In the genomic region with DNA sequence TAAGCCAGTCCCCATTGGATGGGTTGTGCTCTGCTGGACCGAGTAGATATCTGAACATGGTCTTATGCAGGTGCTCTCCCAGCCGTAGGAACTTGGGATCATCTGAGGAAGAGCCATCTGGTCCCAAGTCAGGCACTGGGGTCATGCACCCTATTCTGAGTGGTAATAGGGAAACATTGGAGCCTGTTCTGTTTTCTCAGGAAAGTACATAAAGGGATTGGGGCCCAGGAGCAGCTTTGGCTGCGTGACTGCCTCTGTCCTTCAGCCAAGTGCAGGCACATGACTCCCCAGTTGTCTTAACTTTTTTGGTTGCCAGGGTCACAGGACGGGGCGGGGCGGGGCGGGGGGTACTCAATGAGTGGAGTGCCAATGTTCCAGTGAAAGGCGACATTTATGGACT, we compare ENCODE assay signal across 30 cellular contexts. TPM values are rescaled to one million over a fixed set of nuclear protein-coding genes. Genes with fewer than 3 reads are reported as not detected.
DNase-seq lines count a peak whose midpoint lies in the region; ATAC-seq and TF ChIP-seq lines count a peak whose summit lies in the region.
"Had no signal": no experiment of that assay in that cellular context is flagged by ENCODE, and none has a peak within 500 bp of the region (broad histone marks: within the 10 kb centered on the region; RNA-seq: fewer than 3 reads in every experiment).

No MANE protein-coding gene starts in this region.

- no peaks in the 10 kb centered on the region for H3K9me3 Mint-ChIP-seq in endothelial cell (ENCODE audit: unreplicated experiment)
- H3K9me3 Mint-ChIP-seq: brain; T-helper 1 cell treated with Interleukin-12 subunit alpha and Interleukin-12 subunit beta and Interleukin-4 antibody, amounts not matched to agents 30 μg/mL and 1 μg/mL, for 36 hours had no signal

- no peak overlapping the region for H3K4me3 Mint-ChIP-seq in endothelial cell (ENCODE audit: unreplicated experiment)
- H3K4me3 Mint-ChIP-seq: brain; T-helper 1 cell treated with Interleukin-12 subunit alpha and Interleukin-12 subunit beta and Interleukin-4 antibody, amounts not matched to agents 30 μg/mL and 1 μg/mL, for 36 hours had no signal

- H3K4me3 ChIP-seq in upper lobe of right lung, result no peak overlapping the region
- H3K4me3 ChIP-seq: BLaER1 treated with 17β-estradiol and CSF1 and Interleukin-3, amounts not matched to agents 10 nM and 100 nM; sigmoid colon had no signal

- peaks cover 67% of the 10 kb centered on the region for H3K36me3 ChIP-seq in upper lobe of right lung
- H3K36me3 ChIP-seq: BLaER1 treated with 17β-estradiol and CSF1 and Interleukin-3, amounts not matched to agents 10 nM and 100 nM had no signal

- H3K4me1 ChIP-seq in upper lobe of right lung, result peaks cover 4% of the 10 kb centered on the region
- H3K4me1 ChIP-seq: BLaER1 treated with 17β-estradiol and CSF1 and Interleukin-3, amounts not matched to agents 10 nM and 100 nM; sigmoid colon had no signal

- intact Hi-C loops in upper lobe of right lung (cut with DNase I), result no loop called here

- H3K27me3 Mint-ChIP-seq in endothelial cell (ENCODE audit: unreplicated experiment), result peaks cover 5% of the 10 kb centered on the region
- H3K27me3 Mint-ChIP-seq: brain had no signal

- H3K4me1 Mint-ChIP-seq in endothelial cell (ENCODE audit: unreplicated experiment), result peaks cover 5% of the 10 kb centered on the region
- H3K4me1 Mint-ChIP-seq: brain had no signal

- H3K27ac Mint-ChIP-seq in endothelial cell (ENCODE audit: unreplicated experiment), result no peak overlapping the region
- H3K27ac Mint-ChIP-seq: brain; T-helper 1 cell treated with Interleukin-12 subunit alpha and Interleukin-12 subunit beta and Interleukin-4 antibody, amounts not matched to agents 30 μg/mL and 1 μg/mL, for 36 hours had no signal

- no peaks in the 10 kb centered on the region for H3K9me3 ChIP-seq in upper lobe of right lung
- H3K9me3 ChIP-seq: BLaER1 treated with 17β-estradiol and CSF1 and Interleukin-3, amounts not matched to agents 10 nM and 100 nM; sigmoid colon; SK-N-SH had no signal

- TF ChIP-seq CTCF in upper lobe of right lung (IDR thresholded peaks at IDR 0.05) (no peak), endothelial cell (IDR thresholded peaks at IDR 0.05; ENCODE audit: unreplicated experiment) (no peak)

- H3K27me3 ChIP-seq in upper lobe of right lung, result no peaks in the 10 kb centered on the region
- H3K27me3 ChIP-seq: BLaER1 treated with 17β-estradiol and CSF1 and Interleukin-3, amounts not matched to agents 10 nM and 100 nM; sigmoid colon had no signal

- peaks cover 23% of the 10 kb centered on the region for H3K36me3 Mint-ChIP-seq in endothelial cell (ENCODE audit: low read depth, unreplicated experiment)

- DNase-seq in foreskin melanocyte (peak; percentile 59), islet precursor cell (peak; percentile 32), pons (ENCODE audit: low spot score) (peak; percentile 23), upper lobe of right lung (peak; percentile 84), NCI-H1694 (lab: John Stamatoyannopoulos, UW) (no peak), mesenteric fat pad (ENCODE audit: low spot score) (no peak), endothelial cell (ENCODE audit: low spot score) (no peak)
- DNase-seq: activated CD4-positive, alpha-beta T cell treated with anti-CD3 and anti-CD28 coated beads, Interleukin-2, amount 50 U/mL, for 48 hours; activated CD4-positive, CD25-positive, alpha-beta regulatory T cell treated with anti-CD3 and anti-CD28 coated beads, Interleukin-2, amount 50 U/mL, for 72 hours; activated naive CD4-positive, alpha-beta T cell treated with Interleukin-2 at 50 U/mL for 16 hours; DMS53; H7; mesenchymal stem cell; NCI-H1092 treated with DMSO at 0.1 percent for 48 hours; NCI-H1930; NCI-H526 treated with DMSO at 0.1 percent for 48 hours; NK-92 treated with Interleukin-12 subunit alpha and Interleukin-12 subunit beta, amount 100 ng/mL, for 24 hours; sigmoid colon; SK-N-SH; stimulated activated CD4-positive, alpha-beta T cell treated with anti-CD3 and anti-CD28 coated beads, Interleukin-4, amount 100 ng/mL, for 24 hours had no signal

- peak overlapping the region; percentile 60 for H3K27ac ChIP-seq in upper lobe of right lung
- H3K27ac ChIP-seq: BLaER1 treated with 17β-estradiol and CSF1 and Interleukin-3, amounts not matched to agents 10 nM and 100 nM; sigmoid colon had no signal

- ATAC-seq in upper lobe of right lung (peak; percentile 89), HG02798 (IDR thresholded peaks at IDR 0.05; ENCODE audit: poor library complexity, unreplicated experiment) (no peak)

RNA-seq across cellular contexts. Expression of a gene that starts 11.5 kb away (rescaled TPM):
- total RNA-seq in upper lobe of right lung (49.9 TPM), mesenteric fat pad (11.1 TPM), endothelial cell (ENCODE audit: unreplicated experiment) (8.9 TPM)

RNA-seq across cellular contexts. Expression of a gene that starts 13.5 kb away (rescaled TPM):
- 7.0 TPM for total RNA-seq in upper lobe of right lung
- total RNA-seq in mesenteric fat pad, result 5.4 TPM
- 9.0 TPM for total RNA-seq in endothelial cell (ENCODE audit: unreplicated experiment)

RNA-seq across cellular contexts. Expression of a gene that starts 24.1 kb away (rescaled TPM):
- total RNA-seq in upper lobe of right lung (6.6 TPM), mesenteric fat pad (2.6 TPM), endothelial cell (ENCODE audit: unreplicated experiment) (6.6 TPM)
- total RNA-seq: cerebellum, endothelial cell of umbilical vein, fibroblast of lung, H7, M059J, myocyte had no signal

RNA-seq across cellular contexts. Expression of a gene that starts 32.0 kb away (rescaled TPM):
- 128 TPM for total RNA-seq in upper lobe of right lung
- 0.10 TPM for total RNA-seq in mesenteric fat pad
- 0.08 TPM for total RNA-seq in endothelial cell (ENCODE audit: unreplicated experiment)
- total RNA-seq: fibroblast of lung, M059J, posterior vena cava had no signal

RNA-seq across cellular contexts. Expression of a gene that starts 39.5 kb away (rescaled TPM):
- total RNA-seq in upper lobe of right lung (175 TPM), mesenteric fat pad (not detected), endothelial cell (ENCODE audit: unreplicated experiment) (not detected)
- total RNA-seq: cerebellum, endothelial cell of umbilical vein, fibroblast of lung, H7, myocyte, sigmoid colon had no signal

Comparison
In these comparisons a context has a peak if more than half of its experiments do, and no peak if none do; other contexts are left out.
1. DNase-seq: peak in foreskin melanocyte (single experiment), islet precursor cell (single experiment), pons (single experiment) and upper lobe of right lung (single experiment); none in NCI-H1694 (single experiment), mesenteric fat pad (single experiment) and endothelial cell (single experiment).